Comparison of ENCODE assay signal across 2 cellular contexts in genomic region chr6:142187209-142187608, GRCh38.
TF ChIP-seq lines count a peak whose summit lies in the region.

No MANE protein-coding gene starts in this region.

TF ChIP-seq in K562, 482 proteins besides CTCF, POLR2A, EP300 and RAD21:
- TF ChIP-seq NFIC (IDR thresholded peaks at IDR 0.05) (peak; percentile 64), BRD4 (IDR thresholded peaks at IDR 0.05) (no peak), ADNP (tag; IDR thresholded peaks at IDR 0.05) (no peak), PKNOX1 (IDR thresholded peaks at IDR 0.05) (peak; percentile 50), MEIS2 (IDR thresholded peaks at IDR 0.05; ENCODE audit: partially characterized antibody) (peak; percentile 82)
- TF ChIP-seq, protein P1, sequence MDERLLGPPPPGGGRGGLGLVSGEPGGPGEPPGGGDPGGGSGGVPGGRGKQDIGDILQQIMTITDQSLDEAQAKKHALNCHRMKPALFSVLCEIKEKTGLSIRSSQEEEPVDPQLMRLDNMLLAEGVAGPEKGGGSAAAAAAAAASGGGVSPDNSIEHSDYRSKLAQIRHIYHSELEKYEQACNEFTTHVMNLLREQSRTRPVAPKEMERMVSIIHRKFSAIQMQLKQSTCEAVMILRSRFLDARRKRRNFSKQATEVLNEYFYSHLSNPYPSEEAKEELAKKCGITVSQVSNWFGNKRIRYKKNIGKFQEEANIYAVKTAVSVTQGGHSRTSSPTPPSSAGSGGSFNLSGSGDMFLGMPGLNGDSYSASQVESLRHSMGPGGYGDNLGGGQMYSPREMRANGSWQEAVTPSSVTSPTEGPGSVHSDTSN (CRISPR knock-in tag; IDR thresholded peaks at IDR 0.05; ENCODE audit: low read depth), result no peak
- TF ChIP-seq, protein P1 (tag; conservative IDR thresholded peaks at IDR 0.05; ENCODE audit: low read depth), result peak; percentile 92

TF ChIP-seq in GM23338, 12 proteins besides CTCF, POLR2A, EP300 and RAD21:
- TF ChIP-seq EZH2phosphoT487 (IDR thresholded peaks at IDR 0.05; ENCODE audit: unreplicated experiment) (no peak), NANOG (IDR thresholded peaks at IDR 0.05; ENCODE audit: borderline replicate concordance) (no peak), CREB1 (CRISPR knock-in tag; IDR thresholded peaks at IDR 0.05; ENCODE audit: low read depth) (no peak), EZH2 (IDR thresholded peaks at IDR 0.05; ENCODE audit: low read depth, unreplicated experiment) (no peak), POLR2AphosphoS5 (IDR thresholded peaks at IDR 0.05; ENCODE audit: low read depth) (no peak), ZNF114 (CRISPR knock-in tag; IDR thresholded peaks at IDR 0.05) (no peak), JUNB (IDR thresholded peaks at IDR 0.05; ENCODE audit: unreplicated experiment) (no peak), ZNF331 (CRISPR knock-in tag; IDR thresholded peaks at IDR 0.05; ENCODE audit: low read depth) (no peak), STAT1 (IDR thresholded peaks at IDR 0.05; ENCODE audit: unreplicated experiment) (no peak)
- TF ChIP-seq, protein P2, sequence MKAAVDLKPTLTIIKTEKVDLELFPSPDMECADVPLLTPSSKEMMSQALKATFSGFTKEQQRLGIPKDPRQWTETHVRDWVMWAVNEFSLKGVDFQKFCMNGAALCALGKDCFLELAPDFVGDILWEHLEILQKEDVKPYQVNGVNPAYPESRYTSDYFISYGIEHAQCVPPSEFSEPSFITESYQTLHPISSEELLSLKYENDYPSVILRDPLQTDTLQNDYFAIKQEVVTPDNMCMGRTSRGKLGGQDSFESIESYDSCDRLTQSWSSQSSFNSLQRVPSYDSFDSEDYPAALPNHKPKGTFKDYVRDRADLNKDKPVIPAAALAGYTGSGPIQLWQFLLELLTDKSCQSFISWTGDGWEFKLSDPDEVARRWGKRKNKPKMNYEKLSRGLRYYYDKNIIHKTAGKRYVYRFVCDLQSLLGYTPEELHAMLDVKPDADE (IDR thresholded peaks at IDR 0.05), result no peak
- TF ChIP-seq, protein P3, sequence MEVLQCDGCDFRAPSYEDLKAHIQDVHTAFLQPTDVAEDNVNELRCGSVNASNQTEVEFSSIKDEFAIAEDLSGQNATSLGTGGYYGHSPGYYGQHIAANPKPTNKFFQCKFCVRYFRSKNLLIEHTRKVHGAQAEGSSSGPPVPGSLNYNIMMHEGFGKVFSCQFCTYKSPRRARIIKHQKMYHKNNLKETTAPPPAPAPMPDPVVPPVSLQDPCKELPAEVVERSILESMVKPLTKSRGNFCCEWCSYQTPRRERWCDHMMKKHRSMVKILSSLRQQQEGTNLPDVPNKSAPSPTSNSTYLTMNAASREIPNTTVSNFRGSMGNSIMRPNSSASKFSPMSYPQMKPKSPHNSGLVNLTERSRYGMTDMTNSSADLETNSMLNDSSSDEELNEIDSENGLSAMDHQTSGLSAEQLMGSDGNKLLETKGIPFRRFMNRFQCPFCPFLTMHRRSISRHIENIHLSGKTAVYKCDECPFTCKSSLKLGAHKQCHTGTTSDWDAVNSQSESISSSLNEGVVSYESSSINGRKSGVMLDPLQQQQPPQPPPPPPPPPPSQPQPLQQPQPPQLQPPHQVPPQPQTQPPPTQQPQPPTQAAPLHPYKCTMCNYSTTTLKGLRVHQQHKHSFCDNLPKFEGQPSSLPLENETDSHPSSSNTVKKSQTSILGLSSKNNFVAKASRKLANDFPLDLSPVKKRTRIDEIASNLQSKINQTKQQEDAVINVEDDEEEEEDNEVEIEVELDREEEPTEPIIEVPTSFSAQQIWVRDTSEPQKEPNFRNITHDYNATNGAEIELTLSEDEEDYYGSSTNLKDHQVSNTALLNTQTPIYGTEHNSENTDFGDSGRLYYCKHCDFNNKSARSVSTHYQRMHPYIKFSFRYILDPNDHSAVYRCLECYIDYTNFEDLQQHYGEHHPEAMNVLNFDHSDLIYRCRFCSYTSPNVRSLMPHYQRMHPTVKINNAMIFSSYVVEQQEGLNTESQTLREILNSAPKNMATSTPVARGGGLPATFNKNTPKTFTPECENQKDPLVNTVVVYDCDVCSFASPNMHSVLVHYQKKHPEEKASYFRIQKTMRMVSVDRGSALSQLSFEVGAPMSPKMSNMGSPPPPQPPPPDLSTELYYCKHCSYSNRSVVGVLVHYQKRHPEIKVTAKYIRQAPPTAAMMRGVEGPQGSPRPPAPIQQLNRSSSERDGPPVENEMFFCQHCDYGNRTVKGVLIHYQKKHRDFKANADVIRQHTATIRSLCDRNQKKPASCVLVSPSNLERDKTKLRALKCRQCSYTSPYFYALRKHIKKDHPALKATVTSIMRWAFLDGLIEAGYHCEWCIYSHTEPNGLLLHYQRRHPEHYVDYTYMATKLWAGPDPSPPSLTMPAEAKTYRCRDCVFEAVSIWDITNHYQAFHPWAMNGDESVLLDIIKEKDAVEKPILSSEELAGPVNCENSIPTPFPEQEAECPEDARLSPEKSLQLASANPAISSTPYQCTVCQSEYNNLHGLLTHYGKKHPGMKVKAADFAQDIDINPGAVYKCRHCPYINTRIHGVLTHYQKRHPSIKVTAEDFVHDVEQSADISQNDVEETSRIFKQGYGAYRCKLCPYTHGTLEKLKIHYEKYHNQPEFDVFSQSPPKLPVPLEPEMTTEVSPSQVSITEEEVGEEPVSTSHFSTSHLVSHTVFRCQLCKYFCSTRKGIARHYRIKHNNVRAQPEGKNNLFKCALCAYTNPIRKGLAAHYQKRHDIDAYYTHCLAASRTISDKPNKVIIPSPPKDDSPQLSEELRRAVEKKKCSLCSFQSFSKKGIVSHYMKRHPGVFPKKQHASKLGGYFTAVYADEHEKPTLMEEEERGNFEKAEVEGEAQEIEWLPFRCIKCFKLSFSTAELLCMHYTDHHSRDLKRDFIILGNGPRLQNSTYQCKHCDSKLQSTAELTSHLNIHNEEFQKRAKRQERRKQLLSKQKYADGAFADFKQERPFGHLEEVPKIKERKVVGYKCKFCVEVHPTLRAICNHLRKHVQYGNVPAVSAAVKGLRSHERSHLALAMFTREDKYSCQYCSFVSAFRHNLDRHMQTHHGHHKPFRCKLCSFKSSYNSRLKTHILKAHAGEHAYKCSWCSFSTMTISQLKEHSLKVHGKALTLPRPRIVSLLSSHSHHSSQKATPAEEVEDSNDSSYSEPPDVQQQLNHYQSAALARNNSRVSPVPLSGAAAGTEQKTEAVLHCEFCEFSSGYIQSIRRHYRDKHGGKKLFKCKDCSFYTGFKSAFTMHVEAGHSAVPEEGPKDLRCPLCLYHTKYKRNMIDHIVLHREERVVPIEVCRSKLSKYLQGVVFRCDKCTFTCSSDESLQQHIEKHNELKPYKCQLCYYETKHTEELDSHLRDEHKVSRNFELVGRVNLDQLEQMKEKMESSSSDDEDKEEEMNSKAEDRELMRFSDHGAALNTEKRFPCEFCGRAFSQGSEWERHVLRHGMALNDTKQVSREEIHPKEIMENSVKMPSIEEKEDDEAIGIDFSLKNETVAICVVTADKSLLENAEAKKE (CRISPR knock-in tag; IDR thresholded peaks at IDR 0.05), result no peak
- TF ChIP-seq, protein P4, sequence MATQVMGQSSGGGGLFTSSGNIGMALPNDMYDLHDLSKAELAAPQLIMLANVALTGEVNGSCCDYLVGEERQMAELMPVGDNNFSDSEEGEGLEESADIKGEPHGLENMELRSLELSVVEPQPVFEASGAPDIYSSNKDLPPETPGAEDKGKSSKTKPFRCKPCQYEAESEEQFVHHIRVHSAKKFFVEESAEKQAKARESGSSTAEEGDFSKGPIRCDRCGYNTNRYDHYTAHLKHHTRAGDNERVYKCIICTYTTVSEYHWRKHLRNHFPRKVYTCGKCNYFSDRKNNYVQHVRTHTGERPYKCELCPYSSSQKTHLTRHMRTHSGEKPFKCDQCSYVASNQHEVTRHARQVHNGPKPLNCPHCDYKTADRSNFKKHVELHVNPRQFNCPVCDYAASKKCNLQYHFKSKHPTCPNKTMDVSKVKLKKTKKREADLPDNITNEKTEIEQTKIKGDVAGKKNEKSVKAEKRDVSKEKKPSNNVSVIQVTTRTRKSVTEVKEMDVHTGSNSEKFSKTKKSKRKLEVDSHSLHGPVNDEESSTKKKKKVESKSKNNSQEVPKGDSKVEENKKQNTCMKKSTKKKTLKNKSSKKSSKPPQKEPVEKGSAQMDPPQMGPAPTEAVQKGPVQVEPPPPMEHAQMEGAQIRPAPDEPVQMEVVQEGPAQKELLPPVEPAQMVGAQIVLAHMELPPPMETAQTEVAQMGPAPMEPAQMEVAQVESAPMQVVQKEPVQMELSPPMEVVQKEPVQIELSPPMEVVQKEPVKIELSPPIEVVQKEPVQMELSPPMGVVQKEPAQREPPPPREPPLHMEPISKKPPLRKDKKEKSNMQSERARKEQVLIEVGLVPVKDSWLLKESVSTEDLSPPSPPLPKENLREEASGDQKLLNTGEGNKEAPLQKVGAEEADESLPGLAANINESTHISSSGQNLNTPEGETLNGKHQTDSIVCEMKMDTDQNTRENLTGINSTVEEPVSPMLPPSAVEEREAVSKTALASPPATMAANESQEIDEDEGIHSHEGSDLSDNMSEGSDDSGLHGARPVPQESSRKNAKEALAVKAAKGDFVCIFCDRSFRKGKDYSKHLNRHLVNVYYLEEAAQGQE (IDR thresholded peaks at IDR 0.05; ENCODE audit: unreplicated experiment), result no peak
